9 cellular contexts compared by ENCODE assay signal in the genomic region with DNA sequence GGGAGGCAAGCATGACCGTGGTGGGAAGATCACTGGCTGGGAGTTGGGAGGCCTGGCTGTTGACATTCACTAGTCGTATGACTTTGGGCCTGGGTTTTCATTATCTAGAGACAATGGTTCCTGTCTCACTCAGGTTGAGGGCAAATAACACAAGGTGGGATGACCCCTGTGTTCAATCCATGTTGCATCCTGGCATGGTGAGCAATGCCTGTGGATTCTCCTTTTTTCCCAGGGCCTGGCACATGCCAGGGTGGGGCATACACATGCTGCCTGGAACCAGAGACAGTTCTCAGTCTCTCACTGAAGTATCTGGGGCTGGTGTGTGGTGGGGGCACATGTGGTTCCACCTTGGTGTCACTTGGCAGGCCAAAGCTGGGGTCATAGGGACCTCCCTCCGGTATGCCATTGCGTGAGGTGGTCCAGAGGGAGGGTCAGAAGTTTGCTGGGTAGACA. TPM values are rescaled to one million over a fixed set of nuclear protein-coding genes. Genes with fewer than 3 reads are reported as not detected.
DNase-seq lines count a peak whose midpoint lies in the region; ATAC-seq, FAIRE-seq and TF ChIP-seq lines count a peak whose summit lies in the region.
"Had no signal": no experiment of that assay in that cellular context is flagged by ENCODE, and none has a peak within 500 bp of the region (broad histone marks: within the 10 kb centered on the region; RNA-seq: fewer than 3 reads in every experiment).

No MANE protein-coding gene starts in this region.

- H3K27ac Mint-ChIP-seq in activated T-helper 17 cell treated with anti-CD3 and anti-CD28 coated beads, Interleukin-2, amount 50 U/mL, for 72 hours = peak overlapping the region; percentile 89

- ATAC-seq in activated T-helper 17 cell treated with anti-CD3 and anti-CD28 coated beads, Interleukin-2, amount 50 U/mL, for 72 hours (replicated peaks) = peak; percentile 2
- no peak for ATAC-seq in left lobe of liver

- no peak for TF ChIP-seq POLR2A in spleen (IDR thresholded peaks at IDR 0.05)

- TF ChIP-seq CTCF in spleen (IDR thresholded peaks at IDR 0.05 in 8 of 11, conservative IDR thresholded peaks at IDR 0.05 in 3 of 11) = no peak

- H3K27me3 ChIP-seq in spleen (replicated peaks in 1 of 7) = no peaks in the 10 kb centered on the region

- intact Hi-C loops in spleen (cut with DNase I; ENCODE audit: low total_unique reads) = no loop called here

- H3K4me1 Mint-ChIP-seq in activated T-helper 17 cell treated with anti-CD3 and anti-CD28 coated beads, Interleukin-2, amount 50 U/mL, for 72 hours = peaks cover 37% of the 10 kb centered on the region

- WGBS in spleen, 5 donors = 56 to 79% (median 61%) methylated on average over 4 of the region's 4 CpGs

- DNase-seq in HT1080 (ENCODE audit: low read depth) (peak; percentile 24), inferior parietal cortex (ENCODE audit: extremely low spot score) (peak; percentile 37), spleen (no peak), activated gamma-delta T cell (lab: John Stamatoyannopoulos, UW) (no peak), left lobe of liver (ENCODE audit: low spot score) (no peak), GM19239 (ENCODE audit: insufficient read length, low spot score) (no peak), KG1 (lab: John Stamatoyannopoulos, UW) (no peak)

- H3K9me3 Mint-ChIP-seq in activated T-helper 17 cell treated with anti-CD3 and anti-CD28 coated beads, Interleukin-2, amount 50 U/mL, for 72 hours = no peaks in the 10 kb centered on the region

- no peak for FAIRE-seq in GM19239 (lab: Jason Lieb, UNC)
- FAIRE-seq: bronchial epithelial cell had no signal

- H3K4me1 ChIP-seq in spleen = peaks cover 57 to 99% (median 93%) of the 10 kb centered on the region in 6 donors

- no peaks in the 10 kb centered on the region for H3K36me3 Mint-ChIP-seq in activated T-helper 17 cell treated with anti-CD3 and anti-CD28 coated beads, Interleukin-2, amount 50 U/mL, for 72 hours (ENCODE audit: low read depth)

- no peaks in the 10 kb centered on the region for H3K36me3 ChIP-seq in spleen

- H3K4me3 ChIP-seq in spleen = peak overlapping the region in 5 of 8 donors; percentile 27 to 60 (median 29)

- no peaks in the 10 kb centered on the region for H3K9me3 ChIP-seq in spleen

- peak overlapping the region; percentile 94 for H3K4me3 Mint-ChIP-seq in activated T-helper 17 cell treated with anti-CD3 and anti-CD28 coated beads, Interleukin-2, amount 50 U/mL, for 72 hours

- H3K27ac ChIP-seq in spleen = peak overlapping the region; percentile 1 to 86 (median 76)

- H3K27me3 Mint-ChIP-seq in activated T-helper 17 cell treated with anti-CD3 and anti-CD28 coated beads, Interleukin-2, amount 50 U/mL, for 72 hours = no peaks in the 10 kb centered on the region

RNA-seq across cellular contexts. Expression of gene THRA, which starts 5.4 kb away (rescaled TPM):
- total RNA-seq in HT1080 (2014; rRNA removed; shearing (Covaris generic)) = 12.6 and 14.8 TPM in 2 replicates
- polyA plus RNA-seq in HT1080 (2015; cell fraction: cytosol; rRNA removed) = 8.7 and 9.2 TPM in 2 replicates
- polyA plus RNA-seq in HT1080 (2015; cell fraction: nucleus; rRNA removed) = 7.0 and 8.7 TPM in 2 replicates
- total RNA-seq in activated T-helper 17 cell treated with anti-CD3 and anti-CD28 coated beads, Interleukin-2, amount 50 U/mL, for 72 hours = 10 to 100 TPM; 10.3 to 14.4 TPM
- total RNA-seq in spleen = 10 to 100 TPM; 14.6 to 36.1 (median 19.7) TPM
- 10 to 100 TPM in 1 of 3 donors, 1 to 10 TPM in 2; 3.9 to 12.9 (median 4.7) TPM for polyA plus RNA-seq in spleen
- total RNA-seq in left lobe of liver = 10.7 TPM

RNA-seq across cellular contexts. Expression of gene MED24, which starts 13.9 kb away (rescaled TPM):
- total RNA-seq in HT1080 (2014; rRNA removed; shearing (Covaris generic)) = 35.9 and 38.3 TPM in 2 replicates
- 34.0 and 38.7 TPM in 2 replicates for polyA plus RNA-seq in HT1080 (2015; cell fraction: cytosol; rRNA removed)
- polyA plus RNA-seq in HT1080 (2015; cell fraction: nucleus; rRNA removed) = 113 and 130 TPM in 2 replicates
- total RNA-seq in activated T-helper 17 cell treated with anti-CD3 and anti-CD28 coated beads, Interleukin-2, amount 50 U/mL, for 72 hours = 100 to 1,000 TPM in 1 of 2 donors, 10 to 100 TPM in 1; 83.5 to 140 TPM
- 100 to 1,000 TPM in 1 of 7 donors, 10 to 100 TPM in 6; 71.7 to 102 (median 79.1) TPM for total RNA-seq in spleen
- polyA plus RNA-seq in spleen = 10 to 100 TPM; 29.2 to 54.4 (median 42.7) TPM
- 28.8 TPM for total RNA-seq in left lobe of liver

RNA-seq across cellular contexts. Expression of gene NR1D1, which starts 32.2 kb away (rescaled TPM):
- 1.8 and 2.8 TPM in 2 replicates for total RNA-seq in HT1080 (2014; rRNA removed; shearing (Covaris generic))
- 10.8 and 11.7 TPM in 2 replicates for polyA plus RNA-seq in HT1080 (2015; cell fraction: cytosol; rRNA removed)
- 13.0 and 17.7 TPM in 2 replicates for polyA plus RNA-seq in HT1080 (2015; cell fraction: nucleus; rRNA removed)
- 10 to 100 TPM; 12.2 to 21.8 TPM for total RNA-seq in activated T-helper 17 cell treated with anti-CD3 and anti-CD28 coated beads, Interleukin-2, amount 50 U/mL, for 72 hours
- total RNA-seq in spleen (10 to 100 TPM in 4 of 7 donors, 1 to 10 TPM in 3; 5.5 to 15.8 (median 10.2) TPM), left lobe of liver (18.6 TPM)
- polyA plus RNA-seq in spleen = 1 to 10 TPM; 3.3 to 6.4 (median 5.2) TPM

RNA-seq across cellular contexts. Expression of gene CSF3, which starts 52.9 kb away (rescaled TPM):
- not detected in 2 replicates for total RNA-seq in HT1080 (2014; rRNA removed; shearing (Covaris generic))
- not detected in 2 replicates for polyA plus RNA-seq in HT1080 (2015; cell fraction: cytosol; rRNA removed)
- 0.12 TPM in 1 of 2 replicates, not detected in the other for polyA plus RNA-seq in HT1080 (2015; cell fraction: nucleus; rRNA removed)
- total RNA-seq in activated T-helper 17 cell treated with anti-CD3 and anti-CD28 coated beads, Interleukin-2, amount 50 U/mL, for 72 hours = not detected
- total RNA-seq in spleen = 1 to 10 TPM in 2 of 7 donors, under 1 TPM in 1, not detected in 4; 0.54 to 1.8 (median 1.6) TPM
- 1 to 10 TPM in 2 of 3 donors, under 1 TPM in 1; 0.24 to 1.4 (median 1.2) TPM for polyA plus RNA-seq in spleen
- not detected for total RNA-seq in left lobe of liver

RNA-seq across cellular contexts. Expression of gene MSL1, which starts 53.6 kb away (rescaled TPM):
- total RNA-seq in HT1080 (2014; rRNA removed; shearing (Covaris generic)) = 42.5 and 51.3 TPM in 2 replicates
- polyA plus RNA-seq in HT1080 (2015; cell fraction: cytosol; rRNA removed) = 38.3 and 43.9 TPM in 2 replicates
- polyA plus RNA-seq in HT1080 (2015; cell fraction: nucleus; rRNA removed) = 145 and 152 TPM in 2 replicates
- total RNA-seq in activated T-helper 17 cell treated with anti-CD3 and anti-CD28 coated beads, Interleukin-2, amount 50 U/mL, for 72 hours = 100 to 1,000 TPM in 1 of 2 donors, 10 to 100 TPM in 1; 80.5 to 114 TPM
- 100 to 1,000 TPM; 101 to 154 (median 127) TPM for total RNA-seq in spleen
- polyA plus RNA-seq in spleen = 10 to 100 TPM; 52.6 to 85.0 (median 73.3) TPM
- 45.9 TPM for total RNA-seq in left lobe of liver

Comparison
In these comparisons a context has a peak if more than half of its experiments do, and no peak if none do; other contexts are left out.
1. DNase-seq: peak in HT1080 (single experiment) and inferior parietal cortex (single experiment); none in spleen (single experiment), activated gamma-delta T cell (single experiment), left lobe of liver (single experiment), GM19239 (single experiment) and KG1 (single experiment).